In the genomic region with DNA sequence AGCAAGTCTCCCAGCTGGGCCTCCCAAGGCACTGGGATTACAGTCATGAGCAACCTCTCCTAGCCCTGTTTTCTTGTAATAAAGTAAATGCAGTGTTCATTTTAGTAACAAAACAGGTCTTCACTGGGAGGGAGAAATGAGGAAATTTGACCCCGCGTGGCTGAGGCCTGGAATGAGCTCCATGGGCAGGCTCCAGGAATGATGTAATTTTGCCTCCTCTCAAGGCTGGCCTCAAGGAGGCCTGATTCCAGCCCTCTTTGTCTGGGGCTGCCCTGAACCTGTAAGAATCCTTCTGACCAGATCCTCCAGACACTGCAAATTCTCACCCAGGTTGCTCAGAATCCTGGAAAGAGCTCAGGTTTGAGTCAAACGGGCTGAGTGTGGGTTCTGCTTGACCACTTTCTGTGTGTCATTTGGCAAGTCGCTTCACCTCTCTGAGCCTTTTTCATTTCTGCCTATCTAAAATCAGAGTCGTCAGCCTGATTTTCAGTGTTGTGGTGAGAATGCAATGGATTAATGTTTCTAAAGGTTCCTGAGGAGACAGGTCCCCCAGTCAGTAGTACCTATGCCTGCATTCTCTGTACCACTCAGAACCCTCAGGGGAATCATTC, we compare ENCODE assay signal across 22 cellular contexts. TPM values are rescaled to one million over a fixed set of nuclear protein-coding genes. Genes with fewer than 3 reads are reported as not detected.
DNase-seq lines count a peak whose midpoint lies in the region; ATAC-seq and TF ChIP-seq lines count a peak whose summit lies in the region.
"Had no signal": no experiment of that assay in that cellular context is flagged by ENCODE, and none has a peak within 500 bp of the region (broad histone marks: within the 10 kb centered on the region; RNA-seq: fewer than 3 reads in every experiment).

No MANE protein-coding gene starts in this region.

- TF ChIP-seq CTCF in fibroblast of villous mesenchyme (IDR thresholded peaks at IDR 0.05; ENCODE audit: insufficient read depth, low read depth, low read length): no peak

- no peaks in the 10 kb centered on the region for H3K36me3 Mint-ChIP-seq in stimulated activated memory B cell treated with anti-CD40 and anti-IgM and Interleukin-4, amounts not matched to agents 10 μg/mL and 1 μg/mL and 100 μg/mL, for 72 hours
- H3K36me3 Mint-ChIP-seq: CD4-positive, alpha-beta memory T cell; memory B cell had no signal

- H3K27me3 Mint-ChIP-seq in stimulated activated memory B cell treated with anti-CD40 and anti-IgM and Interleukin-4, amounts not matched to agents 10 μg/mL and 1 μg/mL and 100 μg/mL, for 72 hours: peaks cover 23% of the 10 kb centered on the region
- H3K27me3 Mint-ChIP-seq: activated CD4-positive, alpha-beta T cell treated with anti-CD3 and anti-CD28 coated beads for 36 hours had no signal

- H3K4me1 ChIP-seq in adipocyte (ENCODE audit: control insufficient read depth, insufficient read depth, low read length): peaks cover 30% of the 10 kb centered on the region
- H3K4me1 ChIP-seq: breast epithelium, gastrocnemius medialis had no signal

- H3K9me3 ChIP-seq in adipocyte (ENCODE audit: control insufficient read depth, low read length): no peaks in the 10 kb centered on the region
- H3K9me3 ChIP-seq: breast epithelium, gastrocnemius medialis, thyroid gland had no signal

- no peak for ATAC-seq in stimulated activated memory B cell treated with anti-CD40 and anti-IgM and Interleukin-4, amounts not matched to agents 10 μg/mL and 1 μg/mL and 100 μg/mL, for 72 hours
- ATAC-seq in GM21390 (IDR thresholded peaks at IDR 0.05; ENCODE audit: unreplicated experiment): no peak
- ATAC-seq: activated CD4-positive, alpha-beta T cell treated with anti-CD3 and anti-CD28 coated beads for 36 hours; gastrocnemius medialis had no signal

- peak overlapping the region; percentile 6 for H3K27ac Mint-ChIP-seq in stimulated activated memory B cell treated with anti-CD40 and anti-IgM and Interleukin-4, amounts not matched to agents 10 μg/mL and 1 μg/mL and 100 μg/mL, for 72 hours
- H3K27ac Mint-ChIP-seq: activated CD4-positive, alpha-beta T cell treated with anti-CD3 and anti-CD28 coated beads for 36 hours; memory B cell had no signal

- H3K36me3 ChIP-seq in adipocyte (ENCODE audit: control insufficient read depth, insufficient read depth, low read length, severe bottlenecking): no peaks in the 10 kb centered on the region
- H3K36me3 ChIP-seq: breast epithelium, gastrocnemius medialis, thyroid gland had no signal

- H3K4me1 Mint-ChIP-seq in stimulated activated memory B cell treated with anti-CD40 and anti-IgM and Interleukin-4, amounts not matched to agents 10 μg/mL and 1 μg/mL and 100 μg/mL, for 72 hours: peaks cover 31% of the 10 kb centered on the region
- H3K4me1 Mint-ChIP-seq: activated CD4-positive, alpha-beta T cell treated with anti-CD3 and anti-CD28 coated beads for 36 hours; CD4-positive, alpha-beta memory T cell; neural crest cell had no signal

- H3K4me3 ChIP-seq in adipocyte (ENCODE audit: low read length) (no peak overlapping the region), fibroblast of villous mesenchyme (ENCODE audit: low read depth, low read length) (no peak overlapping the region)
- H3K4me3 ChIP-seq: breast epithelium, gastrocnemius medialis, thyroid gland had no signal

- H3K4me3 Mint-ChIP-seq in stimulated activated memory B cell treated with anti-CD40 and anti-IgM and Interleukin-4, amounts not matched to agents 10 μg/mL and 1 μg/mL and 100 μg/mL, for 72 hours: no peak overlapping the region
- H3K4me3 Mint-ChIP-seq: activated CD4-positive, alpha-beta T cell treated with anti-CD3 and anti-CD28 coated beads for 36 hours; memory B cell; neural crest cell had no signal

- no peaks in the 10 kb centered on the region for H3K9me3 Mint-ChIP-seq in stimulated activated memory B cell treated with anti-CD40 and anti-IgM and Interleukin-4, amounts not matched to agents 10 μg/mL and 1 μg/mL and 100 μg/mL, for 72 hours
- H3K9me3 Mint-ChIP-seq: CD4-positive, alpha-beta memory T cell; memory B cell; neural crest cell had no signal

- no peak overlapping the region for H3K9ac ChIP-seq in adipocyte (ENCODE audit: low read length)
- H3K9ac ChIP-seq: KMS-11 had no signal

- peak; percentile 17 for DNase-seq in DMS 273 (lab: John Stamatoyannopoulos, UW; ENCODE audit: unreplicated experiment)
- no peak for DNase-seq in DMS 273 treated with DMSO at 0.1 percent for 48 hours (lab: John Stamatoyannopoulos, UW)
- peak; percentile 74 for DNase-seq in adipocyte (ENCODE audit: low read depth)
- DNase-seq in fibroblast of villous mesenchyme (ENCODE audit: low read depth): peak; percentile 40
- no peak for DNase-seq in nucleus accumbens (lab: John Stamatoyannopoulos, UW)
- DNase-seq in middle frontal gyrus (ENCODE audit: extremely low spot score, low spot score): no peak
- DNase-seq: activated CD4-positive, alpha-beta T cell treated with anti-CD3 and anti-CD28 coated beads for 36 hours; activated naive CD4-positive, alpha-beta T cell treated with Interleukin-2 at 50 U/mL for 16 hours; CD4-positive, alpha-beta memory T cell; effector CD8-positive, alpha-beta T cell; gastrocnemius medialis; NCI-H1417; SHP77; stimulated activated CD4-positive, alpha-beta T cell treated with anti-CD3 and anti-CD28 coated beads, Interleukin-4, amount 100 ng/mL, for 24 hours; T-helper 9 cell; thyroid gland had no signal

- H3K27me3 ChIP-seq in adipocyte (replicated peaks; ENCODE audit: control insufficient read depth, insufficient read depth, low read length): no peaks in the 10 kb centered on the region
- H3K27me3 ChIP-seq: breast epithelium, gastrocnemius medialis, thyroid gland had no signal

RNA-seq across cellular contexts. Expression of a gene that starts 57.1 kb away (rescaled TPM):
- under 0.01 TPM in 2 replicates for total RNA-seq in fibroblast of villous mesenchyme

Comparison
In these comparisons a context has a peak if more than half of its experiments do, and no peak if none do; other contexts are left out.
1. DNase-seq: peak in DMS 273 (single experiment), adipocyte (single experiment) and fibroblast of villous mesenchyme (single experiment); none in DMS 273 treated with DMSO at 0.1 percent for 48 hours (single experiment), nucleus accumbens (0 of 56) and middle frontal gyrus (single experiment).